Comparison of ENCODE assay signal across 15 cellular contexts in the genomic region with DNA sequence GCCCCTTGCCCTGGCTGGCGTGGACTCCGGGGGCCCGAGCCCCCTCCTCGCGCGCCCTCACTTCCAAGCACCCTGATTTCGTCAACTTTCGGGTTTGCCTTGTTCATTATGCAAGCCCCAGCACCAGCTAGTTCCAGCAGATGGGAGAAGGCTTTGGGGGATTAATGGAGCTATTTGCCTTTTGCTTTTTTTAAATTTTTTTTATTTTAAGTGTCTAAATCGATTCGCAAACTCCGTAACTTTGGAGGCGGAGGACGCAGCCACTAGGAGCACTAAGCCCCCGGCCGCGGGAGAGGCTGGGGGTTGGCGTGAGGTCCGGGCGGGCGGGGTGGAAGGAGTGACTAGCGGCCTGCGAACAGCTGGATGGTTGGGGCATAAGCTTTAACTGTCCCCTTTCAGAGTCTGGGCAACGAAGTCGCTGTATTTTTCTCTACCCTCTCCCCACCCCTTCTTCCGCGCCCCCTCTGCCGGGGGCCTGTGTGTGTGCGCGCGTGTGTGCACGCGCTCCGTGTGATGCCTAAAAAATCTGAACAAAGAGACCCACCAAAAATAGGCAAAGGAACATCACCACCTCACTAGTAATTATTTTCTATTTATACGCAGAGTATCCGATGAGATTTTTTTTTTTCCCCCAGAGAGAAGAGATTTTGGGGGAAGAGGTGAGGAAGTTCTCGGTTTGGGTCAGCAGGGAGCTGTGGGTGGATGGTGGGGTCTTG. TPM values are rescaled to one million over a fixed set of nuclear protein-coding genes. Genes with fewer than 3 reads are reported as not detected.
DNase-seq lines count a peak whose midpoint lies in the region; ATAC-seq, FAIRE-seq and TF ChIP-seq lines count a peak whose summit lies in the region.
"Had no signal": no experiment of that assay in that cellular context is flagged by ENCODE, and none has a peak within 500 bp of the region (broad histone marks: within the 10 kb centered on the region; RNA-seq: fewer than 3 reads in every experiment).

No MANE protein-coding gene starts in this region.

- no peak overlapping the region for H3K4me3 Mint-ChIP-seq in stimulated activated naive B cell treated with anti-CD40 and anti-IgM and Interleukin-4, amounts not matched to agents 10 μg/mL and 1 μg/mL and 100 μg/mL, for 72 hours
- H3K4me3 Mint-ChIP-seq: activated CD8-positive, alpha-beta T cell treated with anti-CD3 and anti-CD28 coated beads for 36 hours; activated naive CD8-positive, alpha-beta T cell had no signal

- H3K27me3 Mint-ChIP-seq in stimulated activated naive B cell treated with anti-CD40 and anti-IgM and Interleukin-4, amounts not matched to agents 10 μg/mL and 1 μg/mL and 100 μg/mL, for 72 hours = peaks cover 62 to 83% of the 10 kb centered on the region in 2 donors

- peak overlapping the region; percentile 58 for H3K4me2 ChIP-seq in A549

- CTCF ChIA-PET in A549 (lab: Yijun Ruan, JAX) = interaction anchor here (1.8 to 2.0 kb wide), 2 partner anchors 11 to 330 kb away, joined by 5 read pairs; no protein-coding TSS in a partner anchor

- no peak for TF ChIP-seq RAD21 in A549 (conservative IDR thresholded peaks at IDR 0.05 in 1 of 2, IDR thresholded peaks at IDR 0.05 in 1 of 2)

- POLR2A ChIA-PET in A549 (lab: Yijun Ruan, JAX) = no interaction called here

- peak overlapping the region in 1 of 2 experiments; percentile 54; a peak in 3 of 6 replicates for H3K27ac ChIP-seq in A549
- H3K27ac ChIP-seq in HUES48 (ENCODE audit: low read depth, low read length) = peak overlapping the region; percentile 40
- no peak overlapping the region for H3K27ac ChIP-seq in mesodermal cell (ENCODE audit: low read depth, low read length, severe bottlenecking)
- H3K27ac ChIP-seq: C4-2B had no signal

- no peaks in the 10 kb centered on the region for H3K4me1 ChIP-seq in A549
- peaks cover 43% of the 10 kb centered on the region for H3K4me1 ChIP-seq in HUES48 (ENCODE audit: control insufficient read depth, insufficient read depth, low read length)
- H3K4me1 ChIP-seq in mesodermal cell (ENCODE audit: control insufficient read depth, insufficient read depth, low read length, poor library complexity, severe bottlenecking) = peaks cover 3% of the 10 kb centered on the region

- no peak for DNase-seq in A549 (ENCODE audit: low read depth in 1 of 2, low spot score in 1 of 2)
- DNase-seq in ecto neural progenitor cell (ENCODE audit: low spot score) = peak; percentile 62
- no peak for DNase-seq in stimulated activated naive B cell treated with anti-CD40 and anti-IgM and Interleukin-4, amounts not matched to agents 10 μg/mL and 1 μg/mL and 100 μg/mL, for 72 hours
- no peak for DNase-seq in activated effector memory CD4-positive, alpha-beta T cell treated with Interleukin-2 at 50 U/mL for 16 hours
- DNase-seq: activated CD8-positive, alpha-beta T cell treated with anti-CD3 and anti-CD28 coated beads for 36 hours; effector memory CD4-positive, alpha-beta T cell; stimulated activated CD4-positive, alpha-beta T cell treated with anti-CD3 and anti-CD28 coated beads, Interleukin-12 subunit alpha, Interleukin-12 subunit beta, amount 100 ng/mL, for 4 hours; stimulated activated CD8-positive, alpha-beta memory T cell treated with anti-CD3 and anti-CD28 coated beads, Interleukin-4, amount 100 ng/mL, for 48 hours; T-cell had no signal

- H3K9ac ChIP-seq in HUES48 (ENCODE audit: low read depth, low read length) = peak overlapping the region; percentile 65

- FAIRE-seq in A549 (lab: Jason Lieb, UNC) = no peak

- 52% methylated on average over 36 of the region's 36 CpGs for WGBS in A549 (ENCODE audit: missing lambda C conversion rate)
- 0 to 1% methylated on average over 25 of the region's 36 CpGs for WGBS in mesodermal cell (ENCODE audit: insufficient coverage in 2 of 2), 2 experiments

- H3K9me3 ChIP-seq in A549 (no peaks in the 10 kb centered on the region), HUES48 (ENCODE audit: control insufficient read depth, insufficient read depth, low read length) (no peaks in the 10 kb centered on the region), mesodermal cell (ENCODE audit: control insufficient read depth, low read length) (no peaks in the 10 kb centered on the region)

- H3K4me3 ChIP-seq in A549 (peak overlapping the region; percentile 32; the same call in 2 of the 3 replicates), HUES48 (ENCODE audit: low read depth, low read length) (peak overlapping the region; percentile 89), mesodermal cell (ENCODE audit: extremely low read depth, insufficient read depth, low read length, poor library complexity, severe bottlenecking) (peak overlapping the region; percentile 56)

- no peak for TF ChIP-seq CTCF in A549 (IDR thresholded peaks at IDR 0.05)

- no peak overlapping the region for H3K27ac Mint-ChIP-seq in stimulated activated naive B cell treated with anti-CD40 and anti-IgM and Interleukin-4, amounts not matched to agents 10 μg/mL and 1 μg/mL and 100 μg/mL, for 72 hours
- H3K27ac Mint-ChIP-seq: activated CD8-positive, alpha-beta T cell treated with anti-CD3 and anti-CD28 coated beads for 36 hours; activated naive CD8-positive, alpha-beta T cell; T-cell had no signal

- TF ChIP-seq POLR2A in A549 (IDR thresholded peaks at IDR 0.05; ENCODE audit: low read length) = no peak

- no peak for ATAC-seq in A549
- ATAC-seq in stimulated activated naive B cell treated with anti-CD40 and anti-IgM and Interleukin-4, amounts not matched to agents 10 μg/mL and 1 μg/mL and 100 μg/mL, for 72 hours (replicated peaks) = no peak
- ATAC-seq in HG03135 (IDR thresholded peaks at IDR 0.05; ENCODE audit: unreplicated experiment) = no peak
- ATAC-seq in GM19328 (IDR thresholded peaks at IDR 0.05; ENCODE audit: unreplicated experiment) = no peak
- ATAC-seq: activated CD8-positive, alpha-beta T cell treated with anti-CD3 and anti-CD28 coated beads for 36 hours; T-cell had no signal

- no peak for TF ChIP-seq EP300 in A549 (IDR thresholded peaks at IDR 0.05)

- no peaks in the 10 kb centered on the region for H3K36me3 Mint-ChIP-seq in stimulated activated naive B cell treated with anti-CD40 and anti-IgM and Interleukin-4, amounts not matched to agents 10 μg/mL and 1 μg/mL and 100 μg/mL, for 72 hours
- H3K36me3 Mint-ChIP-seq: activated naive CD8-positive, alpha-beta T cell; T-cell had no signal

- peaks cover 11% of the 10 kb centered on the region for H3K36me3 ChIP-seq in HUES48 (ENCODE audit: control insufficient read depth, insufficient read depth, low read length)
- H3K36me3 ChIP-seq in mesodermal cell (ENCODE audit: control insufficient read depth, insufficient read depth, low read length) = peaks cover 3% of the 10 kb centered on the region

- peaks cover 6 to 14% of the 10 kb centered on the region in 2 donors for H3K4me1 Mint-ChIP-seq in stimulated activated naive B cell treated with anti-CD40 and anti-IgM and Interleukin-4, amounts not matched to agents 10 μg/mL and 1 μg/mL and 100 μg/mL, for 72 hours

- peaks cover 14% of the 10 kb centered on the region for H3K27me3 ChIP-seq in HUES48 (ENCODE audit: control insufficient read depth, insufficient read depth, low read length)

- no peaks in the 10 kb centered on the region for H3K9me3 Mint-ChIP-seq in stimulated activated naive B cell treated with anti-CD40 and anti-IgM and Interleukin-4, amounts not matched to agents 10 μg/mL and 1 μg/mL and 100 μg/mL, for 72 hours
- H3K9me3 Mint-ChIP-seq: activated CD8-positive, alpha-beta T cell treated with anti-CD3 and anti-CD28 coated beads for 36 hours; T-cell had no signal

TF ChIP-seq in A549, 52 proteins besides CTCF, POLR2A, EP300 and RAD21 (continues in another document):
- TF ChIP-seq CEBPB (IDR thresholded peaks at IDR 0.05) (no peak), CBX2 (IDR thresholded peaks at IDR 0.05; ENCODE audit: borderline replicate concordance, low read depth) (no peak), ZC3H11A (IDR thresholded peaks at IDR 0.05) (no peak), ESRRA (IDR thresholded peaks at IDR 0.05; ENCODE audit: borderline replicate concordance, low read length) (no peak), NPAS2 (CRISPR knock-in tag; IDR thresholded peaks at IDR 0.05; ENCODE audit: borderline replicate concordance) (no peak), NR3C1 (IDR thresholded peaks at IDR 0.05) (no peak), KDM1A (IDR thresholded peaks at IDR 0.05; ENCODE audit: low read depth) (no peak), MAZ (IDR thresholded peaks at IDR 0.05; ENCODE audit: borderline replicate concordance, low read depth, low read length) (no peak), GATA3 (IDR thresholded peaks at IDR 0.05; ENCODE audit: borderline replicate concordance) (no peak), ZFP36 (IDR thresholded peaks at IDR 0.05; ENCODE audit: borderline replicate concordance, partially characterized antibody) (no peak)
- TF ChIP-seq, protein P1, sequence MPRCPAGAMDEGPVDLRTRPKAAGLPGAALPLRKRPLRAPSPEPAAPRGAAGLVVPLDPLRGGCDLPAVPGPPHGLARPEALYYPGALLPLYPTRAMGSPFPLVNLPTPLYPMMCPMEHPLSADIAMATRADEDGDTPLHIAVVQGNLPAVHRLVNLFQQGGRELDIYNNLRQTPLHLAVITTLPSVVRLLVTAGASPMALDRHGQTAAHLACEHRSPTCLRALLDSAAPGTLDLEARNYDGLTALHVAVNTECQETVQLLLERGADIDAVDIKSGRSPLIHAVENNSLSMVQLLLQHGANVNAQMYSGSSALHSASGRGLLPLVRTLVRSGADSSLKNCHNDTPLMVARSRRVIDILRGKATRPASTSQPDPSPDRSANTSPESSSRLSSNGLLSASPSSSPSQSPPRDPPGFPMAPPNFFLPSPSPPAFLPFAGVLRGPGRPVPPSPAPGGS (IDR thresholded peaks at IDR 0.05) = no peak
- TF ChIP-seq, protein P2, sequence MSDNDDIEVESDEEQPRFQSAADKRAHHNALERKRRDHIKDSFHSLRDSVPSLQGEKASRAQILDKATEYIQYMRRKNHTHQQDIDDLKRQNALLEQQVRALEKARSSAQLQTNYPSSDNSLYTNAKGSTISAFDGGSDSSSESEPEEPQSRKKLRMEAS (IDR thresholded peaks at IDR 0.05) = no peak
- TF ChIP-seq, protein P3, sequence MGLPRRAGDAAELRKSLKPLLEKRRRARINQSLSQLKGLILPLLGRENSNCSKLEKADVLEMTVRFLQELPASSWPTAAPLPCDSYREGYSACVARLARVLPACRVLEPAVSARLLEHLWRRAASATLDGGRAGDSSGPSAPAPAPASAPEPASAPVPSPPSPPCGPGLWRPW (IDR thresholded peaks at IDR 0.05) = no peak

RNA-seq across cellular contexts. Expression of a gene that starts 2.1 kb away (rescaled TPM):
- polyA plus RNA-seq in A549 (2011; rRNA removed) = 0.09 and 0.16 TPM in 2 replicates
- under 0.01 TPM in 1 of 2 replicates, not detected in the other for polyA plus RNA-seq in A549 (2012; cell fraction: cytosol; rRNA removed)
- not detected in 2 replicates for polyA plus RNA-seq in A549 (2012; cell fraction: nucleus; rRNA removed)
- not detected in 3 replicates for polyA plus RNA-seq in A549 (2017; fragmentation: RNase III; extraction: RNeasy Plus Mini Kit Qiagen cat#74134 plus additional on column Dnase treatment)
- polyA minus RNA-seq in A549 (2011; rRNA and poly(A)+ RNA removed) = 0.08 and 0.68 TPM in 2 replicates
- 1.3 TPM for polyA plus RNA-seq in mesodermal cell (2013, experiment 1 of 2)
- 0.91 TPM for polyA plus RNA-seq in mesodermal cell (2013, experiment 2 of 2)

Comparison
In these comparisons a context has a peak if more than half of its experiments do, and no peak if none do; other contexts are left out.
1. H3K4me3 ChIP-seq: peak in every context shown above with its lines; median percentile 89 in HUES48; 56 in mesodermal cell; 32 in A549.